15 cellular contexts compared by ENCODE assay signal in genomic region chr12:64631197-64631596, GRCh38. TPM values are rescaled to one million over a fixed set of nuclear protein-coding genes. Genes with fewer than 3 reads are reported as not detected.
A peak's percentile ranks its signal among the peaks of the same experiment; 100 is the strongest.
DNase-seq lines count a peak whose midpoint lies in the region; ATAC-seq and TF ChIP-seq lines count a peak whose summit lies in the region.
"Had no signal": no experiment of that assay in that cellular context is flagged by ENCODE, and none has a peak within 500 bp of the region (broad histone marks: within the 10 kb centered on the region; RNA-seq: fewer than 3 reads in every experiment).

No MANE protein-coding gene starts in this region.

- H3K27me3 Mint-ChIP-seq in central memory CD8-positive, alpha-beta T cell: no peaks in the 10 kb centered on the region

- peak overlapping the region; percentile 81 for H3K27ac Mint-ChIP-seq in central memory CD8-positive, alpha-beta T cell (ENCODE audit: low read depth)

- H3K9ac ChIP-seq in BLaER1: no peak overlapping the region

- H4K20me1 ChIP-seq in BLaER1: peaks cover 63% of the 10 kb centered on the region; the same call in 1 of the 2 replicates

- no peak overlapping the region for H3K4me3 ChIP-seq in BLaER1
- no peak overlapping the region for H3K4me3 ChIP-seq in esophagus muscularis mucosa
- H3K4me3 ChIP-seq: SJSA1, skin epidermis had no signal

- H3K27me3 ChIP-seq in BLaER1: no peaks in the 10 kb centered on the region
- H3K27me3 ChIP-seq in esophagus muscularis mucosa: no peaks in the 10 kb centered on the region
- H3K27me3 ChIP-seq: BE2C, SJSA1 had no signal

- peaks cover 6% of the 10 kb centered on the region for H3K9me3 Mint-ChIP-seq in central memory CD8-positive, alpha-beta T cell

- 97% methylated on average over 5 of the region's 5 CpGs for WGBS in esophagus muscularis mucosa

- DNase-seq in central memory CD8-positive, alpha-beta T cell (ENCODE audit: low spot score in 2 of 2): no peak
- DNase-seq in hippocampal formation (lab: John Stamatoyannopoulos, UW) (no peak), NOMO-1 treated with dmso at 0.1 percent for 144 hours (lab: John Stamatoyannopoulos, UW; ENCODE audit: unreplicated experiment) (no peak), esophagus muscularis mucosa (ENCODE audit: extremely low spot score) (no peak)
- DNase-seq: activated CD4-positive, CD25-positive, alpha-beta regulatory T cell; BE2C; foreskin fibroblast; NCI-H1417 treated with DMSO at 0.1 percent for 48 hours; NCI-H82 had no signal

- H3K4me2 ChIP-seq in BLaER1: peak overlapping the region; percentile 30

- TF ChIP-seq POLR2A in esophagus muscularis mucosa (IDR thresholded peaks at IDR 0.05; ENCODE audit: low read depth): no peak

- no peak for TF ChIP-seq EP300 in esophagus muscularis mucosa (IDR thresholded peaks at IDR 0.05)

- H3K27ac ChIP-seq in BLaER1: no peak overlapping the region
- no peak overlapping the region for H3K27ac ChIP-seq in esophagus muscularis mucosa (replicated peaks in 1 of 4)
- H3K27ac ChIP-seq: SJSA1, skin epidermis had no signal

- peaks cover 60% of the 10 kb centered on the region for H3K4me1 Mint-ChIP-seq in central memory CD8-positive, alpha-beta T cell

- H3K36me3 ChIP-seq in BLaER1 (peaks cover 60% of the 10 kb centered on the region), esophagus muscularis mucosa (no peaks in the 10 kb centered on the region)
- H3K36me3 ChIP-seq: BE2C had no signal

- peaks cover 34% of the 10 kb centered on the region for H3K36me3 Mint-ChIP-seq in central memory CD8-positive, alpha-beta T cell (ENCODE audit: insufficient read depth)

- peak overlapping the region; percentile 52 for H3K4me3 Mint-ChIP-seq in central memory CD8-positive, alpha-beta T cell

- H3K9me3 ChIP-seq in BLaER1 (peaks cover 23% of the 10 kb centered on the region), esophagus muscularis mucosa (no peaks in the 10 kb centered on the region)
- H3K9me3 ChIP-seq: BE2C, SJSA1 had no signal

- peak; percentile 46 for ATAC-seq in GM18907 (IDR thresholded peaks at IDR 0.05; ENCODE audit: unreplicated experiment)
- peak; percentile 50 for ATAC-seq in HG03139 (IDR thresholded peaks at IDR 0.05; ENCODE audit: unreplicated experiment)
- peak; percentile 27 for ATAC-seq in central memory CD8-positive, alpha-beta T cell (replicated peaks; ENCODE audit: extremely low read depth, poor library complexity, severe bottlenecking)
- ATAC-seq in HG03520 (IDR thresholded peaks at IDR 0.05; ENCODE audit: unreplicated experiment): no peak

- intact Hi-C loops in esophagus muscularis mucosa (cut with DNase I): no loop called here

- TF ChIP-seq CTCF in esophagus muscularis mucosa (IDR thresholded peaks at IDR 0.05): no peak

- H3K4me1 ChIP-seq in BLaER1: peaks cover 38% of the 10 kb centered on the region
- peaks cover 29 to 92% (median 89%) of the 10 kb centered on the region in 4 donors for H3K4me1 ChIP-seq in esophagus muscularis mucosa

RNA-seq across cellular contexts. Expression of gene RASSF3, which starts 20.9 kb away (rescaled TPM):
- total RNA-seq in esophagus muscularis mucosa: 100 to 1,000 TPM; 124 to 299 (median 229) TPM
